Comparison of ENCODE assay signal across 30 cellular contexts in the genomic region with DNA sequence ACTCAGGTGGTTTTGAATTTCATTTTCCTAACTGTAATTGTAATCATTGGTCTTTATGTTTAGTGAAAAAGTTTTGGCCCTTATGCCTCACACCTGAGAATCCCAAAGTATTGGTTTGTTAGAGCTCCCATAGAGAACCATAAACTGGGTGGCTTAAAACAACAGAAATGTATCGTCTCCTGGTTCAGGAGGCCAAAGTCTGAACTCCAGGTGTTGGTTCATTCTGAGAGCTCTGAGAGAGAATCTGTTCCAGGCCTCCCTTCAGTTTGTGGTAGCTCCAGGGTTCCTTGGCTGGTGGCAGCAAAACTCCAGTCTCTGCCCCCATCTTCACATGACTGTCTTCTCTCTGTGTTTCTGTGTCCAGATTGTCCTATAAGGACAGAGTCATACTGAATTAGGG. TPM values are rescaled to one million over a fixed set of nuclear protein-coding genes. Genes with fewer than 3 reads are reported as not detected.
"Had no signal": no experiment of that assay in that cellular context is flagged by ENCODE, and none has a peak within 500 bp of the region (broad histone marks: within the 10 kb centered on the region; RNA-seq: fewer than 3 reads in every experiment).

No MANE protein-coding gene starts in this region.

- H3K4me1 ChIP-seq: esophagus muscularis mucosa, heart right ventricle, left ventricle myocardium inferior, lower lobe of right lung, neural progenitor cell, parathyroid adenoma, thyroid gland had no signal

- H3K27me3 ChIP-seq: esophagus muscularis mucosa, foreskin keratinocyte, neural progenitor cell, stomach, thyroid gland had no signal

- H3K4me3 Mint-ChIP-seq: naive thymus-derived CD4-positive, alpha-beta T cell; nephron; neural progenitor cell; stimulated activated effector memory CD8-positive, alpha-beta T cell treated with anti-CD3 and anti-CD28 coated beads, Interleukin-12 subunit alpha, Interleukin-12 subunit beta, amount 100 ng/mL, for 72 hours; type B pancreatic cell had no signal

- H3K9me3 Mint-ChIP-seq: neural progenitor cell; stimulated activated effector memory CD8-positive, alpha-beta T cell treated with anti-CD3 and anti-CD28 coated beads, Interleukin-12 subunit alpha, Interleukin-12 subunit beta, amount 100 ng/mL, for 72 hours had no signal

- ATAC-seq: foreskin keratinocyte, heart right ventricle, lower lobe of right lung, sciatic nerve had no signal

- H3K9ac ChIP-seq: neural progenitor cell, parathyroid adenoma had no signal

- H3K4me1 Mint-ChIP-seq: nephron, neural progenitor cell had no signal

- H3K36me3 Mint-ChIP-seq: naive thymus-derived CD4-positive, alpha-beta T cell; neural progenitor cell; stimulated activated effector memory CD8-positive, alpha-beta T cell treated with anti-CD3 and anti-CD28 coated beads, Interleukin-12 subunit alpha, Interleukin-12 subunit beta, amount 100 ng/mL, for 72 hours; type B pancreatic cell had no signal

- H3K27ac ChIP-seq: dorsolateral prefrontal cortex, esophagus muscularis mucosa, foreskin keratinocyte, heart right ventricle, left ventricle myocardium inferior, lower lobe of right lung, neural progenitor cell, parathyroid adenoma, stomach, thyroid gland had no signal

- H3K4me2 ChIP-seq: neural progenitor cell had no signal

- H3K4me3 ChIP-seq: dorsolateral prefrontal cortex, esophagus muscularis mucosa, heart right ventricle, left ventricle myocardium inferior, lower lobe of right lung, neural progenitor cell, stomach, thyroid gland had no signal

- H2AFZ ChIP-seq: neural progenitor cell, parathyroid adenoma had no signal

- H3K9me3 ChIP-seq: esophagus muscularis mucosa, lower lobe of right lung, thyroid gland had no signal

- H3K27ac Mint-ChIP-seq: nephron, neural progenitor cell, progenitor cell of endocrine pancreas, type B pancreatic cell had no signal

- H3K79me2 ChIP-seq: parathyroid adenoma had no signal

- H3K36me3 ChIP-seq: esophagus muscularis mucosa, heart right ventricle, left ventricle myocardium inferior, lower lobe of right lung, neural progenitor cell, stomach, thyroid gland had no signal

- DNase-seq: cortex of kidney; dorsolateral prefrontal cortex; effector CD4-positive, alpha-beta T cell; foreskin keratinocyte; glutamatergic neuron; heart right ventricle; kidney; left ventricle myocardium inferior; lower lobe of right lung; naive thymus-derived CD4-positive, alpha-beta T cell; stimulated activated CD4-positive, alpha-beta T cell treated with anti-CD3 and anti-CD28 coated beads, Interleukin-2, amount 100 ng/mL, for 24 hours; stimulated activated CD4-positive, alpha-beta T cell treated with anti-CD3 and anti-CD28 coated beads, Interleukin-4, amount 100 ng/mL, for 24 hours; stimulated activated naive CD4-positive, alpha-beta T cell treated with Interleukin-2 at 50 U/mL for 16 hours; stomach; thyroid gland had no signal

- H3K27me3 Mint-ChIP-seq: progenitor cell of endocrine pancreas had no signal

RNA-seq across cellular contexts. Expression of a gene that starts 11.0 kb away (rescaled TPM):
- total RNA-seq: dorsolateral prefrontal cortex; esophagus muscularis mucosa; fibroblast of lung; heart right ventricle; kidney; left ventricle myocardium inferior; lower lobe of right lung; mesenteric fat pad; mononuclear cell; naive thymus-derived CD4-positive, alpha-beta T cell; osteoblast; progenitor cell of endocrine pancreas; sciatic nerve; stomach; subcutaneous adipose tissue; temporal lobe; thyroid gland; urinary bladder had no signal

RNA-seq across cellular contexts. Expression of a gene that starts 55.8 kb away (rescaled TPM):
- total RNA-seq: esophagus muscularis mucosa; fibroblast of lung; heart right ventricle; kidney; left ventricle myocardium inferior; lower lobe of right lung; mesenteric fat pad; mononuclear cell; naive thymus-derived CD4-positive, alpha-beta T cell; osteoblast; progenitor cell of endocrine pancreas; sciatic nerve; stomach; subcutaneous adipose tissue; temporal lobe; thyroid gland; urinary bladder had no signal
